19 cellular contexts compared by ENCODE assay signal in the genomic region with DNA sequence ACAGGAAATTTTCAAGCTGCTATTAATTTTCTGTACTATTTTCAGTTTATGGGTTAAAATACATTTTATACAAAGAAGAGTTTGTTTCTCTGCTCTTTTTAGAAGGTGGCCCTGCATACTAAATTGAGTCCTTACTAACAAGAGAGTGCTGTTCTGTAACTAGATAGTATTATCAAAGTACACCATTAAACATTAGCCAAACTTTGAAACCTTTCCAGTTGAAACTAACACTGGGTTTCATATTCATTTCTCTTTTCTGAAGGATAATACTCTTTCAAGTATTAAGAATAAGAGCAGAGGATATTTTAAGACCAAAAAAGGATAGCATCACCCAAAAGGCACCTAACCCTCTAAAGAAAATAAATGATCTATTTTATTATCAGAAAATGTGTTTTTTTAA. TPM values are rescaled to one million over a fixed set of nuclear protein-coding genes. Genes with fewer than 3 reads are reported as not detected.
DNase-seq lines count a peak whose midpoint lies in the region; ATAC-seq lines count a peak whose summit lies in the region.
"Had no signal": no experiment of that assay in that cellular context is flagged by ENCODE, and none has a peak within 500 bp of the region (broad histone marks: within the 10 kb centered on the region; RNA-seq: fewer than 3 reads in every experiment).

No MANE protein-coding gene starts in this region.

- H2AFZ ChIP-seq in ACC112 (ENCODE audit: low read length, unreplicated experiment) = no peak overlapping the region

- no peaks in the 10 kb centered on the region for H3K9me3 Mint-ChIP-seq in immature natural killer cell
- H3K9me3 Mint-ChIP-seq: activated CD4-positive, alpha-beta memory T cell treated with anti-CD3 and anti-CD28 coated beads, Interleukin-2, amount 10 ng/mL, durations not matched to agents 7 days and 5 days had no signal

- ATAC-seq in GM19395 (IDR thresholded peaks at IDR 0.05; ENCODE audit: unreplicated experiment) (peak; percentile 64), HG03378 (IDR thresholded peaks at IDR 0.05; ENCODE audit: unreplicated experiment) (peak; percentile 40), HG03469 (IDR thresholded peaks at IDR 0.05; ENCODE audit: unreplicated experiment) (no peak), HG03521 (IDR thresholded peaks at IDR 0.05; ENCODE audit: unreplicated experiment) (no peak)

- H3K4me1 Mint-ChIP-seq in immature natural killer cell = peaks cover 8 to 46% of the 10 kb centered on the region in 2 donors

- no peak overlapping the region for H3K4me3 Mint-ChIP-seq in immature natural killer cell
- H3K4me3 Mint-ChIP-seq: activated CD4-positive, alpha-beta memory T cell treated with anti-CD3 and anti-CD28 coated beads, Interleukin-2, amount 10 ng/mL, durations not matched to agents 7 days and 5 days had no signal

- H3K27ac Mint-ChIP-seq in immature natural killer cell = peak overlapping the region in 4 of 6 donors; percentile 34 to 57 (median 38)
- H3K27ac Mint-ChIP-seq: activated CD4-positive, alpha-beta memory T cell treated with anti-CD3 and anti-CD28 coated beads, Interleukin-2, amount 10 ng/mL, durations not matched to agents 7 days and 5 days had no signal

- no peaks in the 10 kb centered on the region for H3K27me3 Mint-ChIP-seq in immature natural killer cell (ENCODE audit: low read depth in 3 of 3)
- H3K27me3 Mint-ChIP-seq: activated CD4-positive, alpha-beta memory T cell treated with anti-CD3 and anti-CD28 coated beads, Interleukin-2, amount 10 ng/mL, durations not matched to agents 7 days and 5 days had no signal

- no peak overlapping the region for H3K4me3 ChIP-seq in ACC112 (ENCODE audit: low read depth, low read length)
- H3K4me3 ChIP-seq: cardiac muscle cell, right atrium auricular region, uterus had no signal

- peaks cover 49% of the 10 kb centered on the region for H3K4me1 ChIP-seq in ACC112 (ENCODE audit: control insufficient read depth, insufficient read depth, low read length, unreplicated experiment)
- H3K4me1 ChIP-seq: uterus had no signal

- peaks cover 10 to 22% (median 12%) of the 10 kb centered on the region in 3 donors for H3K36me3 Mint-ChIP-seq in immature natural killer cell

- H3K27me3 ChIP-seq in ACC112 (ENCODE audit: insufficient read depth, low read length) = no peaks in the 10 kb centered on the region
- H3K27me3 ChIP-seq: cardiac muscle cell, right atrium auricular region, uterus had no signal

- no peaks in the 10 kb centered on the region for H3K36me3 ChIP-seq in ACC112 (ENCODE audit: insufficient read depth, low read length)
- H3K36me3 ChIP-seq: cardiac muscle cell, uterus had no signal

- peak overlapping the region; percentile 40; the same call in 1 of the 2 replicates for H3K27ac ChIP-seq in ACC112 (ENCODE audit: low read depth, low read length)
- H3K27ac ChIP-seq: cardiac muscle cell had no signal

- DNase-seq in immature natural killer cell = no peak
- no peak for DNase-seq in activated CD4-positive, alpha-beta T cell treated with anti-CD3 and anti-CD28 coated beads for 48 hours
- no peak for DNase-seq in NCI-H774 (lab: John Stamatoyannopoulos, UW)
- DNase-seq: activated CD4-positive, alpha-beta memory T cell treated with anti-CD3 and anti-CD28 coated beads, Interleukin-2, amount 10 ng/mL, durations not matched to agents 7 days and 5 days; activated gamma-delta T cell treated with Interleukin-2 at 50 U/mL for 16 hours; AML-193; DMS79 treated with DMSO at 0.1 percent for 48 hours; NCI-H1694; NCI-H510A treated with DMSO at 0.1 percent for 48 hours; stimulated activated naive CD4-positive, alpha-beta T cell treated with Interleukin-2 at 50 U/mL for 16 hours; T-helper 9 cell; uterus had no signal

- peaks cover 7% of the 10 kb centered on the region for H3K79me2 ChIP-seq in ACC112 (ENCODE audit: control insufficient read depth, insufficient read depth, low read length, unreplicated experiment)

RNA-seq across cellular contexts. Expression of gene PEBP1, which starts 47.2 kb away (rescaled TPM):
- 100 to 1,000 TPM; 145 to 163 (median 161) TPM for polyA plus RNA-seq in immature natural killer cell

Comparison
In these comparisons a context has a peak if more than half of its experiments do, and no peak if none do; other contexts are left out.
1. ATAC-seq: peak in GM19395 (single experiment) and HG03378 (single experiment); none in HG03469 (single experiment) and HG03521 (single experiment).